In genomic region chr11:67950705-67951104, GRCh38 we compare ENCODE assay signal across 9 cellular contexts. TPM values are rescaled to one million over a fixed set of nuclear protein-coding genes. Genes with fewer than 3 reads are reported as not detected.
"Had no signal": no experiment of that assay in that cellular context is flagged by ENCODE, and none has a peak within 500 bp of the region (broad histone marks: within the 10 kb centered on the region; RNA-seq: fewer than 3 reads in every experiment).

No MANE protein-coding gene starts in this region.

RNA-seq across cellular contexts. Expression of gene ALDH3B1, which starts 59.4 kb away (rescaled TPM):
- total RNA-seq: activated CD4-positive, alpha-beta memory T cell treated with anti-CD3 and anti-CD28 coated beads for 36 hours; activated CD4-positive, alpha-beta memory T cell treated with anti-CD3 and anti-CD28 coated beads, Interleukin-2, amount 10 ng/mL, durations not matched to agents 7 days and 5 days; activated CD4-positive, alpha-beta T cell treated with anti-CD3 and anti-CD28 coated beads for 36 hours; activated CD4-positive, alpha-beta T cell treated with anti-CD3 and anti-CD28 coated beads, Interleukin-2, amount 10 ng/mL, durations not matched to agents 24 days and 14 days; activated CD8-positive, alpha-beta memory T cell treated with anti-CD3 and anti-CD28 coated beads for 36 hours; activated CD8-positive, alpha-beta memory T cell treated with anti-CD3 and anti-CD28 coated beads, Interleukin-2, amount 10 ng/mL, durations not matched to agents 7 days and 5 days; activated CD8-positive, alpha-beta T cell treated with anti-CD3 and anti-CD28 coated beads, Interleukin-2, amount 10 ng/mL, durations not matched to agents 7 days and 5 days; T-helper 1 cell treated with Interleukin-12 subunit alpha and Interleukin-12 subunit beta and Interleukin-4 antibody, amounts not matched to agents 30 ng/mL and 1 ng/mL, for 36 hours; T-helper 2 cell treated with Interferon-gamma antibody and Interleukin-4, amounts not matched to agents 100 ng/mL and 5 ng/mL, for 36 hours had no signal
